Comparison of ENCODE assay signal across 14 cellular contexts in genomic region chr14:94571395-94571794, GRCh38. TPM values are rescaled to one million over a fixed set of nuclear protein-coding genes. Genes with fewer than 3 reads are reported as not detected.
DNase-seq lines count a peak whose midpoint lies in the region; ATAC-seq and TF ChIP-seq lines count a peak whose summit lies in the region.
"Had no signal": no experiment of that assay in that cellular context is flagged by ENCODE, and none has a peak within 500 bp of the region (broad histone marks: within the 10 kb centered on the region; RNA-seq: fewer than 3 reads in every experiment).

No MANE protein-coding gene starts in this region.

- H3K27me3 ChIP-seq in body of pancreas (no peaks in the 10 kb centered on the region), thyroid gland (no peaks in the 10 kb centered on the region), H9 (ENCODE audit: insufficient read depth, low read length) (no peaks in the 10 kb centered on the region)
- H3K27me3 ChIP-seq: MG63 had no signal

- no peak overlapping the region for H2BK12ac ChIP-seq in H9 (ENCODE audit: insufficient read length, low read depth, low read length)

- H3K27me3 Mint-ChIP-seq in H9 (ENCODE audit: low read depth) = peaks cover 17% of the 10 kb centered on the region

- TF ChIP-seq CTCF in body of pancreas (IDR thresholded peaks at IDR 0.05) (no peak), thyroid gland (IDR thresholded peaks at IDR 0.05) (no peak), H9 (conservative IDR thresholded peaks at IDR 0.05) (no peak)

- H4K8ac ChIP-seq in H9 (replicated peaks; ENCODE audit: insufficient read length, low read depth, low read length) = no peak overlapping the region

- peaks cover 59% of the 10 kb centered on the region for H3K4me1 ChIP-seq in body of pancreas
- H3K4me1 ChIP-seq in thyroid gland = no peaks in the 10 kb centered on the region
- no peaks in the 10 kb centered on the region for H3K4me1 ChIP-seq in H9 (ENCODE audit: insufficient read depth, low read length)

- intact Hi-C loops in body of pancreas (cut with DNase I) (no loop called here), thyroid gland (cut with DNase I) (no loop called here)

- 57 to 60% methylated on average over 6 to 7 of the region's 7 CpGs for WGBS in body of pancreas, 2 donors
- 47 to 71% methylated on average over 7 of the region's 7 CpGs for WGBS in thyroid gland, 2 donors
- no CpG with 5 or more reads among the region's 7 CpGs for WGBS in H9 (ENCODE audit: extremely low coverage, insufficient read length, low lambda C conversion rate)

- H3K27ac ChIP-seq in body of pancreas (peak overlapping the region; percentile 44 to 75 (median 66)), thyroid gland (peak overlapping the region in 1 of 3 donors; percentile 20), H9 (ENCODE audit: insufficient read length, low read depth, low read length) (no peak overlapping the region)

- no peaks in the 10 kb centered on the region for H3K79me1 ChIP-seq in H9 (ENCODE audit: insufficient read depth, low read depth, low read length, poor library complexity, severe bottlenecking)

- no peak overlapping the region for H3K18ac ChIP-seq in H9 (ENCODE audit: insufficient read length, low read depth, low read length)

- H3T11ph ChIP-seq in H9 (ENCODE audit: low read length) = no peak overlapping the region

- H4K5ac ChIP-seq in H9 (ENCODE audit: insufficient read length, low read depth, low read length) = no peak overlapping the region

- no peaks in the 10 kb centered on the region for H3K79me2 ChIP-seq in H9 (ENCODE audit: insufficient read depth, low read length)

- no peak overlapping the region for H3K4ac ChIP-seq in H9 (ENCODE audit: low read depth, low read length)

- no peak overlapping the region for H2BK5ac ChIP-seq in H9 (ENCODE audit: insufficient read length, low read length)

- H3K9ac ChIP-seq in H9 (ENCODE audit: extremely low read depth, insufficient read length, low read length) = no peak overlapping the region

- ATAC-seq in body of pancreas = no peak
- ATAC-seq in GM19324 (IDR thresholded peaks at IDR 0.05; ENCODE audit: low FRiP score, unreplicated experiment) = no peak
- ATAC-seq: activated CD8-positive, alpha-beta T cell treated with anti-CD3 and anti-CD28 coated beads, Interleukin-2, amount 10 ng/mL, durations not matched to agents 7 days and 5 days had no signal

- H3K36me3 ChIP-seq in body of pancreas (replicated peaks in 1 of 2; ENCODE audit: insufficient read depth in 1 of 2, low read depth in 2 of 2) (peaks cover 4 to 5% of the 10 kb centered on the region in 2 donors), thyroid gland (no peaks in the 10 kb centered on the region)
- H3K36me3 ChIP-seq: MG63 had no signal

- DNase-seq in body of pancreas (peak in 2 of 4 donors; percentile 30 to 36), globus pallidus (ENCODE audit: low spot score) (peak; percentile 15), medulla oblongata (ENCODE audit: extremely low spot score) (peak; percentile 44), stromal cell of bone marrow (ENCODE audit: low read depth) (peak; percentile 31), thyroid gland (no peak), erythroblast (lab: John Stamatoyannopoulos, UW) (no peak), H9 (no peak)
- DNase-seq: activated CD8-positive, alpha-beta T cell treated with anti-CD3 and anti-CD28 coated beads, Interleukin-2, amount 10 ng/mL, durations not matched to agents 7 days and 5 days; NCI-H2029 treated with DMSO at 0.1 percent for 48 hours; NCI-H69; stimulated activated naive CD4-positive, alpha-beta T cell had no signal

- H3K23me2 ChIP-seq in H9 (ENCODE audit: insufficient read length, low read depth, low read length, poor library complexity, severe bottlenecking) = no peaks in the 10 kb centered on the region

- H3K9me3 Mint-ChIP-seq in H9 = no peaks in the 10 kb centered on the region
- H3K9me3 Mint-ChIP-seq: mesothelial cell of epicardium had no signal

- H3K4me3 Mint-ChIP-seq in H9 = no peak overlapping the region
- H3K4me3 Mint-ChIP-seq: activated CD8-positive, alpha-beta T cell treated with anti-CD3 and anti-CD28 coated beads, Interleukin-2, amount 10 ng/mL, durations not matched to agents 7 days and 5 days; mesothelial cell of epicardium had no signal

- no peak overlapping the region for H3K27ac Mint-ChIP-seq in H9
- H3K27ac Mint-ChIP-seq: activated CD8-positive, alpha-beta T cell treated with anti-CD3 and anti-CD28 coated beads, Interleukin-2, amount 10 ng/mL, durations not matched to agents 7 days and 5 days; mesothelial cell of epicardium had no signal

- no peak overlapping the region for H2AK5ac ChIP-seq in H9 (ENCODE audit: insufficient read length, low read length)

- no peak overlapping the region for H3K23ac ChIP-seq in H9 (ENCODE audit: insufficient read length, low read depth, low read length)

- H3K4me2 ChIP-seq in H9 (ENCODE audit: insufficient read depth, insufficient read length, low read length) = no peak overlapping the region

- H4K91ac ChIP-seq in H9 (ENCODE audit: insufficient read length, low read depth, low read length) = no peak overlapping the region

- no peak overlapping the region for H3K56ac ChIP-seq in H9 (ENCODE audit: insufficient read length, low read depth, low read length)

- H3K9me3 ChIP-seq in body of pancreas = no peaks in the 10 kb centered on the region
- H3K9me3 ChIP-seq in thyroid gland = no peaks in the 10 kb centered on the region
- H3K9me3 ChIP-seq in H9 (ENCODE audit: control insufficient read depth, low read depth, low read length) = no peaks in the 10 kb centered on the region
- H3K9me3 ChIP-seq: MG63 had no signal

- H2BK15ac ChIP-seq in H9 (ENCODE audit: low read depth, low read length) = no peak overlapping the region

- TF ChIP-seq POLR2A in body of pancreas (IDR thresholded peaks at IDR 0.05) = no peak
- no peak for TF ChIP-seq POLR2A in thyroid gland (IDR thresholded peaks at IDR 0.05)
- TF ChIP-seq POLR2A in erythroblast (IDR thresholded peaks at IDR 0.05; ENCODE audit: low read length) = no peak

- no peak overlapping the region for H3K4me3 ChIP-seq in body of pancreas
- H3K4me3 ChIP-seq in thyroid gland (replicated peaks in 1 of 3) = no peak overlapping the region
- H3K4me3 ChIP-seq: MG63 had no signal

- H2BK120ac ChIP-seq in H9 (ENCODE audit: low read depth, low read length, poor library complexity, severe bottlenecking) = no peak overlapping the region

- no peak overlapping the region for H2BK20ac ChIP-seq in H9 (ENCODE audit: low read depth, low read length, poor library complexity, severe bottlenecking)

- no peak overlapping the region for H2AFZ ChIP-seq in H9 (ENCODE audit: low read length)

- H3K14ac ChIP-seq in H9 (ENCODE audit: insufficient read depth, low read length) = no peak overlapping the region

- H3K4me1 Mint-ChIP-seq in H9 = no peaks in the 10 kb centered on the region
- H3K4me1 Mint-ChIP-seq: mesothelial cell of epicardium had no signal

- no peaks in the 10 kb centered on the region for H4K20me1 ChIP-seq in H9 (ENCODE audit: control insufficient read depth, insufficient read depth, insufficient read length)

- H3K36me3 Mint-ChIP-seq in H9 (ENCODE audit: insufficient read depth in 1 of 3, low read depth in 3 of 3) = no peaks in the 10 kb centered on the region
- H3K36me3 Mint-ChIP-seq: mesothelial cell of epicardium had no signal

RNA-seq across cellular contexts. Expression of gene SERPINA5, which starts 9.8 kb away (rescaled TPM):
- total RNA-seq in body of pancreas = 100 to 1,000 TPM in 1 of 2 donors, 10 to 100 TPM in 1; 76.0 to 101 TPM
- total RNA-seq in thyroid gland = 1 to 10 TPM; 1.3 to 6.6 (median 2.9) TPM
- 1.1 and 1.2 TPM in 2 replicates for total RNA-seq in H9 (2021)
- total RNA-seq: activated CD8-positive, alpha-beta T cell treated with anti-CD3 and anti-CD28 coated beads, Interleukin-2, amount 10 ng/mL, durations not matched to agents 7 days and 5 days had no signal

RNA-seq across cellular contexts. Expression of gene SERPINA4, which starts 10.2 kb away (rescaled TPM):
- total RNA-seq in body of pancreas (10 to 100 TPM; 42.8 to 57.6 TPM), thyroid gland (not detected), H9 (2021) (not detected in 2 replicates)
- total RNA-seq: activated CD8-positive, alpha-beta T cell treated with anti-CD3 and anti-CD28 coated beads, Interleukin-2, amount 10 ng/mL, durations not matched to agents 7 days and 5 days; mesothelial cell of epicardium had no signal

RNA-seq across cellular contexts. Expression of gene SERPINA3, which starts 40.8 kb away (rescaled TPM):
- total RNA-seq in body of pancreas (1,000 to 10,000 TPM in 1 of 2 donors, 100 to 1,000 TPM in 1; 396 to 1,783 TPM), thyroid gland (100 to 1,000 TPM in 1 of 4 donors, 10 to 100 TPM in 3; 16.3 to 200 (median 91.1) TPM), H9 (2021) (not detected in 2 replicates)
- total RNA-seq: activated CD8-positive, alpha-beta T cell treated with anti-CD3 and anti-CD28 coated beads, Interleukin-2, amount 10 ng/mL, durations not matched to agents 7 days and 5 days had no signal

Comparison
In these comparisons a context has a peak if more than half of its experiments do, and no peak if none do; other contexts are left out.
1. DNase-seq: peak in globus pallidus (single experiment), medulla oblongata (single experiment) and stromal cell of bone marrow (single experiment); none in thyroid gland (0 of 2), erythroblast (0 of 2) and H9 (single experiment).
2. RNA of gene SERPINA5, which starts 9.8 kb away (total RNA-seq): 76.0 to 101 TPM in body of pancreas; 1.3 to 6.6 TPM in thyroid gland and 1.1 to 1.2 TPM in H9; every median in the first group is over 10 times any median in the second.
3. RNA of gene SERPINA4, which starts 10.2 kb away (total RNA-seq): 42.8 to 57.6 TPM in body of pancreas; not detected in thyroid gland and not detected in H9; every median in the first group is over 10 times any median in the second.
4. RNA of gene SERPINA3, which starts 40.8 kb away (total RNA-seq): 396 to 1,783 TPM in body of pancreas and 16.3 to 200 TPM in thyroid gland; not detected in H9; every median in the first group is over 10 times any median in the second.